In the genomic region with DNA sequence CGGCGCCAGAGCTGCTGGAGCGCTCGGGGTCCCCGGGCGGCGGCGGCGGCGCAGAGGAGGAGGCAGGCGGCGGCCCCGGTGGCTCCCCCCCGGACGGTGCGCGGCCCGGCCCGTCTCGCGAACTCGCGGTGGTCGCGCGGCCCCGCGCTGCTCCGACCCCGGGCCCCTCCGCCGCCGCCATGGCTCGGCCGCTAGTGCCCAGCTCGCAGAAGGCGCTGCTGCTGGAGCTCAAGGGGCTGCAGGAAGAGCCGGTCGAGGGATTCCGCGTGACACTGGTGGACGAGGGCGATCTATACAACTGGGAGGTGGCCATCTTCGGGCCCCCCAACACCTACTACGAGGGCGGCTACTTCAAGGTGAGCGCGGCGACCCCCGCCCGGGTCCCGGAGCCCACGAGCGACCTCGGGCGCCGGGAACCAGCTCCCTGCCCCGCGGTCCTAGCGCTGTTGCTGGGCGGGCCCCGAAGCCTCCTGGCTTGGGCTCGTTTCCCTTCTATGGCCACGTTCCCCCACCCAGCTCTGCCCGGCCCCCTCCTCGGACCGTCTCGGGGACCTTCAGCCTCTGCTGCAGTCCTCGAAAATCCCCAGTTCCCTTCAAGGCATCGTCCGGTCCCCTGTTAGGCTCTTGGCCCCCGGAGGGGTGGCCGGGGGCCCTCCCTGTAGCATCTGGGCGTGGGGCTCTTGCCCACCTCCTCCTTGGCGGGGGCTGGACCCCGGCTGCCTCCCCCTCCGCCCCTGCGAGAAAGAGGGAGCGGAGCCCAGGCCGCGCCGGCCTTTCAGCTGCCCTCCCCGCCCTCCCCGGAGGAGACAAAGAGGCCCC, we compare ENCODE assay signal across 8 cellular contexts. TPM values are rescaled to one million over a fixed set of nuclear protein-coding genes. Genes with fewer than 3 reads are reported as not detected.
DNase-seq lines count a peak whose midpoint lies in the region; ATAC-seq and TF ChIP-seq lines count a peak whose summit lies in the region.

A gene with protein sequence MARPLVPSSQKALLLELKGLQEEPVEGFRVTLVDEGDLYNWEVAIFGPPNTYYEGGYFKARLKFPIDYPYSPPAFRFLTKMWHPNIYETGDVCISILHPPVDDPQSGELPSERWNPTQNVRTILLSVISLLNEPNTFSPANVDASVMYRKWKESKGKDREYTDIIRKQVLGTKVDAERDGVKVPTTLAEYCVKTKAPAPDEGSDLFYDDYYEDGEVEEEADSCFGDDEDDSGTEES (plus strand): TSS at position 8 of the 819 bp plus-strand sequence. CDS start 172 bp downstream, at position 180.

- DNase-seq in NOMO-1 treated with DMSO at 0.1 percent for 48 hours (lab: John Stamatoyannopoulos, UW; ENCODE audit: unreplicated experiment) (peak; percentile 28), NOMO-1 treated with dmso at 0.1 percent for 144 hours (lab: John Stamatoyannopoulos, UW; ENCODE audit: unreplicated experiment) (no peak), SK-N-MC (ENCODE audit: low read depth, low spot score) (no peak), nephron progenitor cell (peak; percentile 30), NCI-H2227 (lab: John Stamatoyannopoulos, UW; ENCODE audit: unreplicated experiment) (no peak)
- DNase-seq in stimulated activated CD4-positive, alpha-beta T cell treated with anti-CD3 and anti-CD28 coated beads, Interleukin-4, amount 100 ng/mL, for 24 hours, result no peak

- H3K36me3 Mint-ChIP-seq in nephron progenitor cell (ENCODE audit: low read depth), result no peaks in the 10 kb centered on the region

- no peaks in the 10 kb centered on the region for H3K27me3 Mint-ChIP-seq in nephron progenitor cell (ENCODE audit: low read depth, poor library complexity)

- peak within 1 kb of the TSS; percentile 36 for H3K27ac Mint-ChIP-seq in nephron progenitor cell

- ATAC-seq in HG02678 (IDR thresholded peaks at IDR 0.05; ENCODE audit: unreplicated experiment) (peak; percentile 2), esophagus mucosa (no peak)

- H3K27ac ChIP-seq in SK-N-MC, result peak within 1 kb of the TSS; percentile 81

- H3K4me3 ChIP-seq in SK-N-MC, result peak within 1 kb of the TSS; percentile 92

- peak within 1 kb of the TSS; percentile 91 for H3K9ac ChIP-seq in SK-N-MC (ENCODE audit: insufficient read length)

- H3K4me1 Mint-ChIP-seq in nephron progenitor cell, result peaks cover 33% of the 10 kb centered on the region

- peaks cover 11% of the 10 kb centered on the region; the same call in 1 of the 2 replicates for H3K36me3 ChIP-seq in SK-N-MC (ENCODE audit: insufficient read depth, low read length)

- no peak for TF ChIP-seq CTCF in nephron progenitor cell (IDR thresholded peaks at IDR 0.05)

- H3K9me3 ChIP-seq in SK-N-MC (ENCODE audit: low read depth, low read length), result no peaks in the 10 kb centered on the region

- H3K4me3 Mint-ChIP-seq in nephron progenitor cell, result peak within 1 kb of the TSS; percentile 91

- H3K9me3 Mint-ChIP-seq in nephron progenitor cell, result no peaks in the 10 kb centered on the region

RNA-seq across cellular contexts. Expression of the gene that starts here (rescaled TPM):
- 30.7 TPM for total RNA-seq in esophagus mucosa

Comparison
In these comparisons a context has a peak if more than half of its experiments do, and no peak if none do; other contexts are left out.
1. DNase-seq: peak in NOMO-1 treated with DMSO at 0.1 percent for 48 hours (single experiment) and nephron progenitor cell (single experiment); none in NOMO-1 treated with dmso at 0.1 percent for 144 hours (single experiment), SK-N-MC (single experiment), stimulated activated CD4-positive, alpha-beta T cell treated with anti-CD3 and anti-CD28 coated beads, Interleukin-4, amount 100 ng/mL, for 24 hours (single experiment) and NCI-H2227 (single experiment).